In the genomic region with DNA sequence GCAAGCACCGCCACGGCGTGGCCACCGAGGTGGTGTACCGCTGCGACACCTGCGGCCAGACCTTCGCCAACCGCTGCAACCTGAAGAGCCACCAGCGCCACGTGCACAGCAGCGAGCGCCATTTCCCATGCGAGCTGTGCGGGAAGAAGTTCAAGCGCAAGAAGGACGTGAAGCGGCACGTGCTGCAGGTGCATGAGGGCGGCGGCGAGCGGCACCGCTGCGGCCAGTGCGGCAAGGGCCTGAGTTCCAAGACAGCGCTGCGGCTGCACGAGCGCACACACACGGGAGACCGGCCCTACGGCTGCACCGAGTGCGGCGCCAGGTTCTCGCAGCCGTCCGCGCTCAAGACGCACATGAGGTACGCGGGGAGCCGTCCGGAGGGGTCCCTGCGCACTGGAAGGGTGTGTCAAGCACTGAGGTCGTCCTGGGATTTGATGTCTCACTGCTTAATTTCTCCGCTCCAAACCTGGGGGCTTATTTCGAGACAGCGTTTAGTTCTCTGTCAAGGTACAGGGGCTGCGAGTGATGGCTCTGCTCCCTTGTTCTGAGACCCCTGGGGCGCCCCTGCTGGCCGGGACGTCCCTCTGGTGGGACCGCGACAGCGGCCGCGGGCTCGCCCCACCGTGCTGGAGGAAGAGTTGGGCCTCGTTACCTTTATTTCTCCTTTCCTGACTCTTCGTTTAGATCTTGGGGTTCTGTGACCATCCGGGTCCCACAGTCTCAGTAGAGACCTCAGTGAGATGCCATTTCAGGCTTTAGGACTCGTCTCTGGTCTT, we compare ENCODE assay signal across 11 cellular contexts. TPM values are rescaled to one million over a fixed set of nuclear protein-coding genes. Genes with fewer than 3 reads are reported as not detected.
A peak's percentile ranks its signal among the peaks of the same experiment; 100 is the strongest.
DNase-seq lines count a peak whose midpoint lies in the region; TF ChIP-seq lines count a peak whose summit lies in the region.
"Had no signal": no experiment of that assay in that cellular context is flagged by ENCODE, and none has a peak within 500 bp of the region (broad histone marks: within the 10 kb centered on the region; RNA-seq: fewer than 3 reads in every experiment).

No MANE protein-coding gene starts in this region.

- H3K9me3 ChIP-seq in A673 (ENCODE audit: low read depth, low read length, poor library complexity, severe bottlenecking), result no peaks in the 10 kb centered on the region
- H3K9me3 ChIP-seq in Caco-2, result no peaks in the 10 kb centered on the region

- H3K4me3 ChIP-seq in A673 (ENCODE audit: low read depth, low read length, poor library complexity, severe bottlenecking) (no peak overlapping the region), Caco-2 (ENCODE audit: low read depth, low read length) (no peak overlapping the region)

- H3K36me3 ChIP-seq in A673 (ENCODE audit: insufficient read depth, low read length, poor library complexity, severe bottlenecking) (peaks cover 29% of the 10 kb centered on the region), Caco-2 (ENCODE audit: control insufficient read depth, insufficient read depth, low read length) (peaks cover 2% of the 10 kb centered on the region)

- H3K9me3 Mint-ChIP-seq in Caco-2 (ENCODE audit: unreplicated experiment) (no peaks in the 10 kb centered on the region), mesothelial cell of epicardium (no peaks in the 10 kb centered on the region)
- no peaks in the 10 kb centered on the region for H3K9me3 Mint-ChIP-seq in activated naive CD8-positive, alpha-beta T cell (ENCODE audit: low read depth)

- peak overlapping the region; percentile 36 for H3K4me3 Mint-ChIP-seq in Caco-2 (ENCODE audit: unreplicated experiment)
- peak overlapping the region; percentile 70 for H3K4me3 Mint-ChIP-seq in activated naive CD8-positive, alpha-beta T cell
- peak overlapping the region; percentile 4 for H3K4me3 Mint-ChIP-seq in mesothelial cell of epicardium

- no peak for TF ChIP-seq CTCF in A673 (conservative IDR thresholded peaks at IDR 0.05; ENCODE audit: low read depth, low read length)
- no peak for TF ChIP-seq CTCF in Caco-2 (IDR thresholded peaks at IDR 0.05; ENCODE audit: insufficient read depth in 1 of 2, low read depth in 1 of 2, low read length in 1 of 2, severe bottlenecking in 1 of 2, unreplicated experiment in 1 of 2)
- no peak for TF ChIP-seq CTCF in mesothelial cell of epicardium (IDR thresholded peaks at IDR 0.05; ENCODE audit: unreplicated experiment)

- DNase-seq in A673 (ENCODE audit: low spot score) (no peak), Caco-2 (no peak), mesothelial cell of epicardium (ENCODE audit: low spot score in 2 of 2, unreplicated experiment in 2 of 2) (no peak), SW480 (ENCODE audit: low spot score) (no peak), NOMO-1 treated with dmso at 0.1 percent for 144 hours (lab: John Stamatoyannopoulos, UW; ENCODE audit: unreplicated experiment) (no peak), pons (ENCODE audit: low spot score) (no peak), NCI-H2107 treated with DMSO at 0.1 percent for 48 hours (lab: John Stamatoyannopoulos, UW; ENCODE audit: unreplicated experiment) (no peak)
- DNase-seq: Calu3, NCI-H1417 had no signal

- CTCF ChIA-PET in A673 (lab: Charles Lee) (no interaction called here), Caco-2 (lab: Charles Lee) (no interaction called here)

- H3K27me3 Mint-ChIP-seq in Caco-2 (ENCODE audit: insufficient read depth, unreplicated experiment) (no peaks in the 10 kb centered on the region), mesothelial cell of epicardium (ENCODE audit: low read depth) (no peaks in the 10 kb centered on the region)
- H3K27me3 Mint-ChIP-seq in activated naive CD8-positive, alpha-beta T cell, result no peaks in the 10 kb centered on the region

- H3K4me1 Mint-ChIP-seq in Caco-2 (ENCODE audit: low read depth, unreplicated experiment) (peaks cover 17% of the 10 kb centered on the region), mesothelial cell of epicardium (peaks cover 49% of the 10 kb centered on the region)
- peaks cover 58% of the 10 kb centered on the region for H3K4me1 Mint-ChIP-seq in activated naive CD8-positive, alpha-beta T cell (ENCODE audit: low read depth)

- H3K36me3 Mint-ChIP-seq in Caco-2 (ENCODE audit: insufficient read depth, unreplicated experiment) (peaks cover 70% of the 10 kb centered on the region), mesothelial cell of epicardium (peaks cover 21% of the 10 kb centered on the region)
- H3K36me3 Mint-ChIP-seq in activated naive CD8-positive, alpha-beta T cell, result peaks cover 11% of the 10 kb centered on the region

- intact Hi-C loops in A673 (cut with micrococcal nuclease; ENCODE audit: unreplicated experiment) (no loop called here), Caco-2 (cut with micrococcal nuclease; ENCODE audit: unreplicated experiment) (no loop called here)

- H3K27me3 ChIP-seq in A673 (replicated peaks; ENCODE audit: insufficient read depth, low read depth, low read length, poor library complexity), result no peaks in the 10 kb centered on the region
- no peaks in the 10 kb centered on the region for H3K27me3 ChIP-seq in Caco-2 (replicated peaks; ENCODE audit: control insufficient read depth, insufficient read depth, low read length)

- H3K27ac Mint-ChIP-seq in Caco-2 (ENCODE audit: unreplicated experiment) (peak overlapping the region; percentile 19), mesothelial cell of epicardium (peak overlapping the region; percentile 45)
- peak overlapping the region; percentile 94 for H3K27ac Mint-ChIP-seq in activated naive CD8-positive, alpha-beta T cell

- BruUV-seq in A673 (replicated peaks; lab: Mats Ljungman, UMichigan) (no TSS peak), Caco-2 (replicated peaks; lab: Mats Ljungman, UMichigan) (no TSS peak)

- POLR2A ChIA-PET in A673 (lab: Charles Lee; ENCODE audit: low non-redundant PET), result no interaction called here
- POLR2A ChIA-PET in Caco-2 (lab: Charles Lee), result no interaction called here

- H3K27ac ChIP-seq in A673 (ENCODE audit: low read depth, low read length, poor library complexity, severe bottlenecking), result peak overlapping the region; percentile 27
- H3K27ac ChIP-seq: HL-60 had no signal

- H3K4me1 ChIP-seq in A673 (ENCODE audit: insufficient read depth, low read length, poor library complexity, severe bottlenecking) (peaks cover 14% of the 10 kb centered on the region), Caco-2 (peaks cover 17% of the 10 kb centered on the region)

RNA-seq across cellular contexts. Expression of a gene that starts 3.6 kb away (rescaled TPM):
- total RNA-seq in A673 (2021) (13.7 and 14.0 TPM in 2 replicates), Caco-2 (2022) (18.4 and 20.6 TPM in 2 replicates), mesothelial cell of epicardium (13.9 to 15.3 TPM (median 15.0 TPM) in 3 replicates)

RNA-seq across cellular contexts. Expression of a gene that starts 15.0 kb away (rescaled TPM):
- total RNA-seq in A673 (2021) (32.1 and 34.4 TPM in 2 replicates), Caco-2 (2022) (33.6 and 34.1 TPM in 2 replicates), mesothelial cell of epicardium (23.7 to 25.5 TPM (median 24.8 TPM) in 3 replicates)

RNA-seq across cellular contexts. Expression of a gene that starts 55.7 kb away (rescaled TPM):
- total RNA-seq in A673 (2021) (9.6 and 11.6 TPM in 2 replicates), Caco-2 (2022) (9.4 and 10.1 TPM in 2 replicates), mesothelial cell of epicardium (16.3 to 18.0 TPM (median 16.4 TPM) in 3 replicates)

Comparison
In these comparisons a context has a peak if more than half of its experiments do, and no peak if none do; other contexts are left out.
1. H3K27ac Mint-ChIP-seq: peak in every context shown above with its lines; median percentile 94 in activated naive CD8-positive, alpha-beta T cell; 45 in mesothelial cell of epicardium; 19 in Caco-2.
2. H3K4me3 Mint-ChIP-seq: peak in every context shown above with its lines; median percentile 70 in activated naive CD8-positive, alpha-beta T cell; 36 in Caco-2; 4 in mesothelial cell of epicardium.